Comparison of ENCODE assay signal across 18 cellular contexts in the genomic region with DNA sequence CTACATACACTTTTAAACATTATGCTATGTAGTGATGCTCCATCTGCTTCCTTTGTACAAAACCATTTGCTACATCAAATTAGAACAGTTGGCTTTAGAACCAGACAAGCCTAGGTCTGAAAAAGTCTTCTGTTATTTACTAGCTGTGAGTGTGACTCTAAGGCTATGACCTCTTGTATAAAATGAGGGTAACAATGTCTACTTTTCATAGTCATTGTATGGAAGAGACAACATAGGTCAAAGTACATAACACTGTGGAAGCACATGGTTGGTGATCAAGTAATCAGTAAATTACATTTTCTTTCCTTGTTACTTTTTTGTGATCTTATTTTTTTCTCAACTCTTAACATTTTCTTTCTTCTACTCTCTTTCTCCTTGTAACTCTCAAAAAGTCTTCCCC.
A peak's percentile ranks its signal among the peaks of the same experiment; 100 is the strongest.
DNase-seq lines count a peak whose midpoint lies in the region; ATAC-seq, FAIRE-seq and TF ChIP-seq lines count a peak whose summit lies in the region.
"Had no signal": no experiment of that assay in that cellular context is flagged by ENCODE, and none has a peak within 500 bp of the region (broad histone marks: within the 10 kb centered on the region; RNA-seq: fewer than 3 reads in every experiment).

No MANE protein-coding gene starts in this region.

- no peak overlapping the region for H2AFZ ChIP-seq in K562 (ENCODE audit: low read depth, low read length)
- H2AFZ ChIP-seq in hepatocyte = no peak overlapping the region

- POLR2A ChIA-PET in K562 (lab: Yijun Ruan, JAX) = interaction anchor here (1.2 kb wide), 1 partner anchor 10 kb away, joined by 5 read pairs; no protein-coding TSS in a partner anchor
- POLR2A ChIA-PET in WTC11 (lab: Charles Lee) = no interaction called here

- H3K36me3 Mint-ChIP-seq in WTC11 = no peaks in the 10 kb centered on the region

- H3K4me1 Mint-ChIP-seq in WTC11 = peaks cover 4% of the 10 kb centered on the region

- H3K4me3 ChIP-seq in K562 = no peak overlapping the region
- no peak overlapping the region for H3K4me3 ChIP-seq in hepatocyte
- no peak overlapping the region for H3K4me3 ChIP-seq in heart right ventricle
- no peak overlapping the region for H3K4me3 ChIP-seq in ascending aorta
- H3K4me3 ChIP-seq: BLaER1 treated with 17β-estradiol and CSF1 and Interleukin-3, amounts not matched to agents 10 nM and 100 nM had no signal

- no peaks in the 10 kb centered on the region for H3K9me3 ChIP-seq in K562 (replicated peaks; ENCODE audit: control insufficient read depth, insufficient read depth, low read depth, low read length)
- no peaks in the 10 kb centered on the region for H3K9me3 ChIP-seq in hepatocyte (ENCODE audit: low read depth)
- no peaks in the 10 kb centered on the region for H3K9me3 ChIP-seq in heart right ventricle
- no peaks in the 10 kb centered on the region for H3K9me3 ChIP-seq in ascending aorta
- H3K9me3 ChIP-seq: BLaER1 treated with 17β-estradiol and CSF1 and Interleukin-3, amounts not matched to agents 10 nM and 100 nM had no signal

- no peak overlapping the region for H3K27ac Mint-ChIP-seq in WTC11
- H3K27ac Mint-ChIP-seq: H9 had no signal

- no peak for TF ChIP-seq RAD21 in K562 (CRISPR knock-in tag; conservative IDR thresholded peaks at IDR 0.05 in 1 of 2, IDR thresholded peaks at IDR 0.05 in 1 of 2)

- H4K20me1 ChIP-seq in K562 (replicated peaks; ENCODE audit: control insufficient read depth, insufficient read depth, low read length) (no peaks in the 10 kb centered on the region), hepatocyte (ENCODE audit: insufficient read depth, poor library complexity, severe bottlenecking) (no peaks in the 10 kb centered on the region)
- H4K20me1 ChIP-seq: BLaER1 treated with 17β-estradiol and CSF1 and Interleukin-3, amounts not matched to agents 10 nM and 100 nM had no signal

- no peak overlapping the region for H3K4me2 ChIP-seq in K562 (ENCODE audit: insufficient read depth, low read length)
- no peak overlapping the region for H3K4me2 ChIP-seq in hepatocyte
- H3K4me2 ChIP-seq: BLaER1 treated with 17β-estradiol and CSF1 and Interleukin-3, amounts not matched to agents 10 nM and 100 nM had no signal

- H3K4me1 ChIP-seq in K562 (replicated peaks in 1 of 2; ENCODE audit: control insufficient read depth in 2 of 2, insufficient read depth in 2 of 2, low read length in 2 of 2) = peaks cover 0 to 4% of the 10 kb centered on the region in 2 experiments; a peak in 2 of 5 replicates
- H3K4me1 ChIP-seq in hepatocyte (ENCODE audit: insufficient read depth) = no peaks in the 10 kb centered on the region
- no peaks in the 10 kb centered on the region for H3K4me1 ChIP-seq in heart right ventricle
- H3K4me1 ChIP-seq in ascending aorta = no peaks in the 10 kb centered on the region

- H3K9me1 ChIP-seq in K562 (ENCODE audit: control insufficient read depth, insufficient read depth, low read length) = no peaks in the 10 kb centered on the region

- H3K79me2 ChIP-seq in K562 (ENCODE audit: control insufficient read depth, insufficient read depth, low read length) = no peaks in the 10 kb centered on the region
- H3K79me2 ChIP-seq in hepatocyte = peaks cover 3% of the 10 kb centered on the region

- no peaks in the 10 kb centered on the region for H3K9me3 Mint-ChIP-seq in WTC11
- H3K9me3 Mint-ChIP-seq: CD4-positive, CD25-positive, alpha-beta regulatory T cell; H9; IgD-negative memory B cell had no signal

- ATAC-seq in K562 = no peak
- no peak for ATAC-seq in WTC11
- no peak for ATAC-seq in heart right ventricle

- CTCF ChIA-PET in K562 (lab: Yijun Ruan, JAX; ENCODE audit: low intra/inter-chr PET ratio) (no interaction called here), WTC11 (lab: Charles Lee) (no interaction called here)

- DNase-seq in DMS 273 (lab: John Stamatoyannopoulos, UW; ENCODE audit: unreplicated experiment) (peak; percentile 43), DMS 273 treated with DMSO at 0.1 percent for 48 hours (lab: John Stamatoyannopoulos, UW) (no peak), K562 (ENCODE audit: extremely low read depth in 1 of 4, low spot score in 3 of 4) (no peak), hepatocyte (ENCODE audit: low spot score) (no peak), WTC11 (ENCODE audit: low spot score) (no peak), heart right ventricle (no peak), ascending aorta (ENCODE audit: low spot score in 2 of 2) (no peak), NCI-H510A (lab: John Stamatoyannopoulos, UW) (no peak)
- DNase-seq: CD4-positive, CD25-positive, alpha-beta regulatory T cell; DMS153; DMS79 treated with DMSO at 0.1 percent for 48 hours; GOT3; H9 had no signal

- TF ChIP-seq EP300 in K562 (IDR thresholded peaks at IDR 0.05; ENCODE audit: low read length) = no peak

- no TSS peak for BruUV-seq in K562 (replicated peaks; lab: Mats Ljungman, UMichigan)

- H3K27ac ChIP-seq in K562 (ENCODE audit: extremely low read depth, low read depth, low read length) (no peak overlapping the region), hepatocyte (peak overlapping the region; percentile 8), heart right ventricle (no peak overlapping the region), ascending aorta (no peak overlapping the region)
- H3K27ac ChIP-seq: 22Rv1; BLaER1 treated with 17β-estradiol and CSF1 and Interleukin-3, amounts not matched to agents 10 nM and 100 nM had no signal

- H3K27me3 Mint-ChIP-seq in WTC11 (ENCODE audit: low read depth) = no peaks in the 10 kb centered on the region
- H3K27me3 Mint-ChIP-seq: CD4-positive, CD25-positive, alpha-beta regulatory T cell; IgD-negative memory B cell had no signal

- in situ Hi-C loops in K562 (cut with MboI) = no loop called here

- H3K4me3 Mint-ChIP-seq in WTC11 = no peak overlapping the region
- H3K4me3 Mint-ChIP-seq: CD4-positive, CD25-positive, alpha-beta regulatory T cell; H9; IgD-negative memory B cell had no signal

- H3K36me3 ChIP-seq in K562 (ENCODE audit: control insufficient read depth, insufficient read depth, low read length) = no peaks in the 10 kb centered on the region
- no peaks in the 10 kb centered on the region for H3K36me3 ChIP-seq in hepatocyte (replicated peaks; ENCODE audit: insufficient read depth, low read depth)
- H3K36me3 ChIP-seq in heart right ventricle = peaks cover 0 to 13% (median 0%) of the 10 kb centered on the region in 9 donors
- H3K36me3 ChIP-seq in ascending aorta = peaks cover 0 to 6% of the 10 kb centered on the region in 2 donors

- no peak overlapping the region for H3K9ac ChIP-seq in K562 (ENCODE audit: insufficient read depth in 1 of 2, low read depth in 2 of 2, low read length in 2 of 2)
- H3K9ac ChIP-seq: BLaER1 treated with 17β-estradiol and CSF1 and Interleukin-3, amounts not matched to agents 10 nM and 100 nM had no signal

- TF ChIP-seq CTCF in K562 (IDR thresholded peaks at IDR 0.05 in 2 of 3, conservative IDR thresholded peaks at IDR 0.05 in 1 of 3; ENCODE audit: insufficient read depth in 2 of 3, low read depth in 1 of 3, low read length in 3 of 3) (no peak), hepatocyte (IDR thresholded peaks at IDR 0.05; ENCODE audit: poor library complexity) (no peak), WTC11 (IDR thresholded peaks at IDR 0.05) (no peak), heart right ventricle (IDR thresholded peaks at IDR 0.05) (no peak), ascending aorta (IDR thresholded peaks at IDR 0.05) (no peak)

- H3K27me3 ChIP-seq in K562 (ENCODE audit: control insufficient read depth in 2 of 2, insufficient read depth in 2 of 2, low read length in 2 of 2) (no peaks in the 10 kb centered on the region), hepatocyte (no peaks in the 10 kb centered on the region), heart right ventricle (no peaks in the 10 kb centered on the region), ascending aorta (no peaks in the 10 kb centered on the region)
- H3K27me3 ChIP-seq: BLaER1 treated with 17β-estradiol and CSF1 and Interleukin-3, amounts not matched to agents 10 nM and 100 nM had no signal

- no peaks in the 10 kb centered on the region for H3K9me2 ChIP-seq in hepatocyte (replicated peaks; ENCODE audit: insufficient read depth)

- no peak for TF ChIP-seq POLR2A in K562 (conservative IDR thresholded peaks at IDR 0.05)

- intact Hi-C loops in K562 (cut with micrococcal nuclease) = no loop called here
- intact Hi-C loops in heart right ventricle (cut with DNase I) = no loop called here
- intact Hi-C loops in ascending aorta (cut with DNase I) = no loop called here

- peak; percentile 23 for FAIRE-seq in K562 (lab: Jason Lieb, UNC)
- FAIRE-seq: G401.6, GM12892 had no signal

TF ChIP-seq in WTC11, 78 proteins besides CTCF, POLR2A, EP300 and RAD21:
- TF ChIP-seq JUN (CRISPR knock-in tag; IDR thresholded peaks at IDR 0.05) = no peak
- no peak for TF ChIP-seq PRDM15 (CRISPR knock-in tag; IDR thresholded peaks at IDR 0.05)
- no peak for TF ChIP-seq ZNF671 (CRISPR knock-in tag; IDR thresholded peaks at IDR 0.05)
- TF ChIP-seq NR3C1 (CRISPR knock-in tag; conservative IDR thresholded peaks at IDR 0.05; ENCODE audit: low read depth) = no peak
- no peak for TF ChIP-seq TCF7 (CRISPR knock-in tag; IDR thresholded peaks at IDR 0.05; ENCODE audit: low read depth)
